Comparison of ENCODE assay signal across 8 cellular contexts in the genomic region with DNA sequence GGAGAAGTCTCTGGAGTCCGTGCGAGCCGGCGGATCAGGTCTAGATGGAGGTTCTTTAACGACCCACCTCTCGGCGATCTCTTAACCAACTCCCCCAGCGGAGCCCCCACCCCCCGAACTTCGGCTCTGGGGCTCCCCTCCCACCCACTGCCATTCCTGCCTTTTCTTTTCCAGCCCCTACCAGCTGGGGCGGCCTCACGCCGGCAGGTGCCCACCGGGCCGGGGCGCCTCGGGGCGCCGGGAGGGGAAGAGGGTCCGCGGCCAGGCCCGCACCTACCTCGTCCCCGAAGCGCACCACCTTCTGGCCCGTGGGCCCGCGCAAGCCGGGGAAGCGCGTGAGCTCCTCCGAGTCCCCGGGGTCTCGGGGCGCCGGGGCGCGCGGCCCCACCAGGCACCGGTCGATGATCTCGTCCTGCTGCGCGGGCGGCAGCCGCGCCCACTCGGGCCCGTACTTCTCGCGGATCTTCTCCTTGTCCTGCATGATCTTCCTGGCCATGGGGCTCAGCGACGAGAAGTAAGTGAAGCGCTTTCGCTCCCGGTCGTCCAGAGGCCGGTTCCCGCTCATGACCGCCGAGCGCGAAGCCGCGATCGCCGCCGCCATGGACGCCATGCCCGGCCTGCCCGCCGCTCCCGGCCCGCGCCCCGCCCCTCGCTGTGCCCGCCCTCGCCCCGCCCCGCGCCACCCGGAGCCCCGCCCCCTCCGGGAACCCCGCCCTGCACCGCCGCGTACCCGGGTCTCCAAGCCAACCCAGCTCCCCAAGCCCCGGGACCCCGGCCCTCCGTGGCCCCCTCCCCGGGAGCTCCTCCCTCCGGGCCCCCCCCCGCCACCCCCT. TPM values are rescaled to one million over a fixed set of nuclear protein-coding genes. Genes with fewer than 3 reads are reported as not detected.
DNase-seq lines count a peak whose midpoint lies in the region; ATAC-seq and TF ChIP-seq lines count a peak whose summit lies in the region.

A gene with protein sequence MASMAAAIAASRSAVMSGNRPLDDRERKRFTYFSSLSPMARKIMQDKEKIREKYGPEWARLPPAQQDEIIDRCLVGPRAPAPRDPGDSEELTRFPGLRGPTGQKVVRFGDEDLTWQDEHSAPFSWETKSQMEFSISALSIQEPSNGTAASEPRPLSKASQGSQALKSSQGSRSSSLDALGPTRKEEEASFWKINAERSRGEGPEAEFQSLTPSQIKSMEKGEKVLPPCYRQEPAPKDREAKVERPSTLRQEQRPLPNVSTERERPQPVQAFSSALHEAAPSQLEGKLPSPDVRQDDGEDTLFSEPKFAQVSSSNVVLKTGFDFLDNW (minus strand): TSS at position 619 of the 833 bp plus-strand sequence. CDS start 9 bp downstream, at position 610.

- H3K27me3 Mint-ChIP-seq in activated CD4-positive, alpha-beta T cell treated with anti-CD3 and anti-CD28 coated beads, Interleukin-2, amount 10 ng/mL, durations not matched to agents 24 days and 14 days: peaks cover 35% of the 10 kb centered on the region

- WGBS in right lobe of liver (ENCODE audit: insufficient coverage, low coverage, low lambda C conversion rate, missing lambda C conversion rate): under 1% methylated on average over 28 of the region's 96 CpGs

- H3K9me3 Mint-ChIP-seq in activated CD4-positive, alpha-beta T cell treated with anti-CD3 and anti-CD28 coated beads, Interleukin-2, amount 10 ng/mL, durations not matched to agents 24 days and 14 days: no peaks in the 10 kb centered on the region

- no peaks in the 10 kb centered on the region for H3K36me3 ChIP-seq in right lobe of liver

- no peaks in the 10 kb centered on the region for H3K27me3 ChIP-seq in right lobe of liver

- ATAC-seq in HG02678 (IDR thresholded peaks at IDR 0.05; ENCODE audit: unreplicated experiment) (peak; percentile 86), right lobe of liver (peak; percentile 90 to 98 (median 95))

- H3K27ac ChIP-seq in coronary artery: peak within 1 kb of the TSS; percentile 92 to 96
- peak within 1 kb of the TSS; percentile 68 to 84 (median 73) for H3K27ac ChIP-seq in right lobe of liver

- TF ChIP-seq CTCF in coronary artery (IDR thresholded peaks at IDR 0.05): no peak
- TF ChIP-seq CTCF in right lobe of liver (IDR thresholded peaks at IDR 0.05): no peak

- DNase-seq in NCI-H1105 treated with DMSO at 0.1 percent for 48 hours (lab: John Stamatoyannopoulos, UW) (peak; percentile 53), NCI-H1105 (lab: John Stamatoyannopoulos, UW) (no peak), NCI-H1694 (lab: John Stamatoyannopoulos, UW) (peak; percentile 100), coronary artery (ENCODE audit: low spot score) (peak; percentile 90), right lobe of liver (peak; percentile 82 to 87 (median 86))
- DNase-seq in activated CD4-positive, alpha-beta T cell treated with anti-CD3 and anti-CD28 coated beads, Interleukin-2, amount 10 ng/mL, durations not matched to agents 24 days and 14 days: peak; percentile 91
- peak; percentile 68 to 80 for DNase-seq in stimulated activated CD4-positive, alpha-beta T cell treated with anti-CD3 and anti-CD28 coated beads, Interleukin-4, amount 100 ng/mL, for 4 hours

- intact Hi-C loops in activated CD4-positive, alpha-beta T cell treated with anti-CD3 and anti-CD28 coated beads, Interleukin-2, amount 10 ng/mL, durations not matched to agents 24 days and 14 days (cut with micrococcal nuclease): loop anchor here (1.0 to 10.0 kb wide), 7 partner anchors 111 to 659 kb away; a partner anchor contains a TSS
- intact Hi-C loops in right lobe of liver (cut with DNase I): no loop called here

- H3K4me1 Mint-ChIP-seq in activated CD4-positive, alpha-beta T cell treated with anti-CD3 and anti-CD28 coated beads, Interleukin-2, amount 10 ng/mL, durations not matched to agents 24 days and 14 days: peaks cover 31% of the 10 kb centered on the region

- peaks cover 3% of the 10 kb centered on the region for H3K36me3 Mint-ChIP-seq in activated CD4-positive, alpha-beta T cell treated with anti-CD3 and anti-CD28 coated beads, Interleukin-2, amount 10 ng/mL, durations not matched to agents 24 days and 14 days (ENCODE audit: low read depth)

- H3K4me1 ChIP-seq in right lobe of liver: peaks cover 0 to 12% (median 0%) of the 10 kb centered on the region in 4 donors

- no peaks in the 10 kb centered on the region for H3K9me3 ChIP-seq in right lobe of liver

- peak within 1 kb of the TSS; percentile 92 for H3K4me3 ChIP-seq in coronary artery
- peak within 1 kb of the TSS; percentile 83 to 88 (median 84) for H3K4me3 ChIP-seq in right lobe of liver

- peak within 1 kb of the TSS; percentile 89 for H3K4me3 Mint-ChIP-seq in activated CD4-positive, alpha-beta T cell treated with anti-CD3 and anti-CD28 coated beads, Interleukin-2, amount 10 ng/mL, durations not matched to agents 24 days and 14 days

- peak within 1 kb of the TSS; percentile 84 for H3K27ac Mint-ChIP-seq in activated CD4-positive, alpha-beta T cell treated with anti-CD3 and anti-CD28 coated beads, Interleukin-2, amount 10 ng/mL, durations not matched to agents 24 days and 14 days

- TF ChIP-seq POLR2A in right lobe of liver (IDR thresholded peaks at IDR 0.05): peak; percentile 71

RNA-seq across cellular contexts. Expression of the gene that starts here (rescaled TPM):
- total RNA-seq in activated CD4-positive, alpha-beta T cell treated with anti-CD3 and anti-CD28 coated beads, Interleukin-2, amount 10 ng/mL, durations not matched to agents 24 days and 14 days: 12.4 and 13.7 TPM in 2 replicates
- total RNA-seq in right lobe of liver: 10 to 100 TPM in 3 of 6 experiments, 1 to 10 TPM in 3; 4.2 to 33.7 (median 17.2) TPM
